8 cellular contexts compared by ENCODE assay signal in the genomic region with DNA sequence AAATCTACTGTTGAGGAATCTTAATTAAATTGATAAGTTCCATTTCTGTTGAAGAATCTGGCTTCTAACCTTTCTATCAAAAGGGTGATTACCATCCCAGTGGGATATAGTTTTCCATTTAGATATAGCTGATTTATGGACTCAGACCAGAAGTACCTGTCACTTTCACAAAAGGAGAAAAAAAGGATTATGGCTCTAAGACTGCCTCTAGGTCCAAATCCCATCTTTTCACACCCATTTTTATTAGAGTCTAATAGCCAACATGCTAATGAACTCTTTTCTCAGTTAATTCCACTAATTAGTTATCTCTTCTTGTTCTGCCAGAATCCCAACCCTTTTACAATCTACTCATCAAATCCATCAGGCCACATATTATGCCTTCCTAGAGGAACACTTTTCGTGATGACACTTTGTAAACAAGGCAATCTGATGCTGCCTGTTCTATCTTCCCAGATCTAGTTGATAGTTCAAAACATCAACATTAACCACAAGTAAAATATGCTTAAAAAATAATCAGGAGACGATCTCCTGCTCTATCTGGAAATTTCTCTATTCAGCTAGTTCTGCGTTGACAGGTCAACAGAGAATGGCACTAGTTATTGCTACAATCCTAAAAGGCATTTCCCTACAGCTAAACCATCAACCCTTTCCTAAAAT. TPM values are rescaled to one million over a fixed set of nuclear protein-coding genes. Genes with fewer than 3 reads are reported as not detected.
DNase-seq lines count a peak whose midpoint lies in the region; ATAC-seq and TF ChIP-seq lines count a peak whose summit lies in the region.

No MANE protein-coding gene starts in this region.

- H3K9me3 ChIP-seq in CD4-positive, alpha-beta T cell (ENCODE audit: control insufficient read depth, low read length), result no peaks in the 10 kb centered on the region
- no peaks in the 10 kb centered on the region for H3K9me3 ChIP-seq in osteoblast (ENCODE audit: low read depth, low read length)

- H3K36me3 ChIP-seq in osteoblast (ENCODE audit: insufficient read depth, low read length), result no peaks in the 10 kb centered on the region

- intact Hi-C loops in CD4-positive, alpha-beta T cell (cut with DNase I, micrococcal nuclease), result loop anchor here (5.0 to 10.0 kb wide), 7 partner anchors 39 to 1223 kb away; partner anchors contain the start of genes SLC9A8 (in 2 of the 2), ADNP (in 1 of the 2), PARD6B (in 1 of the 2) and PREX1 (in 1 of the 2)

- no peak for DNase-seq in CD4-positive, alpha-beta T cell
- DNase-seq in NB4 (ENCODE audit: low read depth) (no peak), osteoblast (ENCODE audit: insufficient read length, low spot score, missing footprints) (no peak), DMS79 (lab: John Stamatoyannopoulos, UW) (no peak), glomerular visceral epithelial cell (ENCODE audit: extremely low spot score) (no peak), SK-N-DZ (ENCODE audit: low spot score) (no peak)
- no peak for DNase-seq in effector memory CD8-positive, alpha-beta T cell

- H3K4me3 Mint-ChIP-seq in CD4-positive, alpha-beta T cell, result peak overlapping the region; percentile 88
- H3K4me3 Mint-ChIP-seq in effector memory CD8-positive, alpha-beta T cell, result peak overlapping the region; percentile 89 to 95

- H3K36me3 Mint-ChIP-seq in CD4-positive, alpha-beta T cell (ENCODE audit: low read depth), result no peaks in the 10 kb centered on the region
- H3K36me3 Mint-ChIP-seq in effector memory CD8-positive, alpha-beta T cell (ENCODE audit: insufficient read depth), result peaks cover 10% of the 10 kb centered on the region

- no peak for TF ChIP-seq POLR2A in NB4 (IDR thresholded peaks at IDR 0.05; ENCODE audit: extremely low read depth, insufficient read length)

- no peak for ATAC-seq in CD4-positive, alpha-beta T cell (ENCODE audit: poor library complexity)
- ATAC-seq in effector memory CD8-positive, alpha-beta T cell (replicated peaks), result no peak
- ATAC-seq in HG02981 (IDR thresholded peaks at IDR 0.05; ENCODE audit: unreplicated experiment), result no peak

- peak overlapping the region; percentile 90 for H3K4me2 ChIP-seq in osteoblast (ENCODE audit: insufficient read depth, low read length)

- H3K4me1 Mint-ChIP-seq in CD4-positive, alpha-beta T cell (ENCODE audit: low read depth), result peaks cover 43% of the 10 kb centered on the region
- H3K4me1 Mint-ChIP-seq in effector memory CD8-positive, alpha-beta T cell (ENCODE audit: low read depth in 2 of 2), result peaks cover 44 to 64% of the 10 kb centered on the region in 2 donors

- H2AFZ ChIP-seq in osteoblast (ENCODE audit: low read length), result no peak overlapping the region

- POLR2A ChIA-PET in CD4-positive, alpha-beta T cell (lab: Charles Lee), result interaction anchor here (1.0 kb wide), 1 partner anchor 14 kb away, joined by 3 read pairs; no protein-coding TSS in a partner anchor

- CTCF ChIA-PET in CD4-positive, alpha-beta T cell (lab: Charles Lee), result interaction anchor here (1.1 kb wide), 1 partner anchor 64 kb away, joined by 5 read pairs; no protein-coding TSS in a partner anchor

- TF ChIP-seq CTCF in CD4-positive, alpha-beta T cell (IDR thresholded peaks at IDR 0.05), result no peak
- TF ChIP-seq CTCF in NB4 (IDR thresholded peaks at IDR 0.05; ENCODE audit: low read depth, low read length), result no peak
- no peak for TF ChIP-seq CTCF in osteoblast (IDR thresholded peaks at IDR 0.05; ENCODE audit: extremely low read depth, low read depth, low read length)

- H3K27ac Mint-ChIP-seq in CD4-positive, alpha-beta T cell, result peak overlapping the region; percentile 19
- H3K27ac Mint-ChIP-seq in effector memory CD8-positive, alpha-beta T cell, result peak overlapping the region; percentile 94 to 97

- H3K79me2 ChIP-seq in osteoblast (ENCODE audit: insufficient read depth, low read length), result peaks cover 76% of the 10 kb centered on the region

- no peak overlapping the region for H3K27ac ChIP-seq in CD4-positive, alpha-beta T cell (ENCODE audit: low read depth, low read length)
- no peak overlapping the region for H3K27ac ChIP-seq in osteoblast (ENCODE audit: low read depth, low read length)

- no peaks in the 10 kb centered on the region for H3K27me3 Mint-ChIP-seq in CD4-positive, alpha-beta T cell
- H3K27me3 Mint-ChIP-seq in effector memory CD8-positive, alpha-beta T cell, result no peaks in the 10 kb centered on the region

- H3K27me3 ChIP-seq in CD4-positive, alpha-beta T cell (ENCODE audit: control insufficient read depth, insufficient read depth, low read length), result no peaks in the 10 kb centered on the region
- no peaks in the 10 kb centered on the region for H3K27me3 ChIP-seq in osteoblast (ENCODE audit: insufficient read depth, low read length)

- H3K4me1 ChIP-seq in osteoblast (ENCODE audit: insufficient read depth, low read length), result peaks cover 15% of the 10 kb centered on the region

- H3K4me3 ChIP-seq in NB4 (ENCODE audit: low read depth, low read length) (peak overlapping the region; percentile 88), osteoblast (ENCODE audit: insufficient read depth, low read length) (peak overlapping the region; percentile 83)

- no peaks in the 10 kb centered on the region for H3K9me3 Mint-ChIP-seq in CD4-positive, alpha-beta T cell
- no peaks in the 10 kb centered on the region for H3K9me3 Mint-ChIP-seq in effector memory CD8-positive, alpha-beta T cell

- peaks cover 47% of the 10 kb centered on the region for H4K20me1 ChIP-seq in osteoblast (ENCODE audit: insufficient read depth, low read length)

RNA-seq across cellular contexts. Expression of gene B4GALT5, which starts 2.2 kb away (rescaled TPM):
- total RNA-seq in CD4-positive, alpha-beta T cell, result 1 to 10 TPM; 3.1 to 3.2 TPM
- total RNA-seq in osteoblast, result 35.8 and 43.9 TPM in 2 replicates
- 47.7 and 55.0 TPM in 2 replicates for polyA plus RNA-seq in SK-N-DZ (2014; cell fraction: cytosol; rRNA removed)
- 15.2 and 18.9 TPM in 2 replicates for polyA plus RNA-seq in SK-N-DZ (2014; cell fraction: nucleus; rRNA removed)
